ENCODE assay signal across 14 cellular contexts in genomic region chr10:70885931-70886903, GRCh38. TPM values are rescaled to one million over a fixed set of nuclear protein-coding genes. Genes with fewer than 3 reads are reported as not detected.
DNase-seq lines count a peak whose midpoint lies in the region; ATAC-seq, FAIRE-seq and TF ChIP-seq lines count a peak whose summit lies in the region.
"Had no signal": no experiment of that assay in that cellular context is flagged by ENCODE, and none has a peak within 500 bp of the region (broad histone marks: within the 10 kb centered on the region; RNA-seq: fewer than 3 reads in every experiment).

No MANE protein-coding gene starts in this region.

- peak overlapping the region; percentile 16 for H3K27ac Mint-ChIP-seq in activated T-cell treated with anti-CD3 and anti-CD28 coated beads, Interleukin-2, amount 50 U/mL, for 72 hours
- H3K27ac Mint-ChIP-seq in activated naive CD8-positive, alpha-beta T cell treated with anti-CD3 and anti-CD28 coated beads for 36 hours, result peak overlapping the region; percentile 15

- H3K4me1 Mint-ChIP-seq in activated T-cell treated with anti-CD3 and anti-CD28 coated beads, Interleukin-2, amount 50 U/mL, for 72 hours (ENCODE audit: low read depth), result peaks cover 32% of the 10 kb centered on the region
- H3K4me1 Mint-ChIP-seq in activated naive CD8-positive, alpha-beta T cell treated with anti-CD3 and anti-CD28 coated beads for 36 hours, result peaks cover 11% of the 10 kb centered on the region

- peak overlapping the region; percentile 88; the same call in 1 of the 2 replicates for H3K4me2 ChIP-seq in HepG2 (ENCODE audit: low read depth, low read length)
- no peak overlapping the region for H3K4me2 ChIP-seq in neuronal stem cell (ENCODE audit: insufficient read depth, low read length, poor library complexity, severe bottlenecking)

- H3K27me3 ChIP-seq in HepG2 (ENCODE audit: control insufficient read depth in 1 of 2, insufficient read depth in 2 of 2, low read length in 2 of 2) (no peaks in the 10 kb centered on the region; a peak in 1 of 5 replicates), upper lobe of right lung (no peaks in the 10 kb centered on the region), neuronal stem cell (ENCODE audit: control insufficient read depth in 3 of 3, insufficient read depth in 3 of 3, low read depth in 1 of 3, low read length in 3 of 3) (no peaks in the 10 kb centered on the region)

- POLR2A ChIA-PET in HepG2 (lab: Yijun Ruan, JAX), result no interaction called here

- no peak overlapping the region for H3K23ac ChIP-seq in neuronal stem cell (ENCODE audit: low read depth, low read length, poor library complexity)

- no peak overlapping the region for H2BK12ac ChIP-seq in neuronal stem cell (ENCODE audit: low read length)

- no peak overlapping the region for H4K8ac ChIP-seq in neuronal stem cell (ENCODE audit: low read depth, low read length)

- TF ChIP-seq RAD21 in HepG2 (CRISPR knock-in tag; IDR thresholded peaks at IDR 0.05), result no peak

- H3K36me3 Mint-ChIP-seq in activated T-cell treated with anti-CD3 and anti-CD28 coated beads, Interleukin-2, amount 50 U/mL, for 72 hours (ENCODE audit: insufficient read depth in 2 of 2), result peaks cover 1 to 3% of the 10 kb centered on the region in 2 donors
- peaks cover 6% of the 10 kb centered on the region for H3K36me3 Mint-ChIP-seq in activated naive CD8-positive, alpha-beta T cell treated with anti-CD3 and anti-CD28 coated beads for 36 hours

- FAIRE-seq in HepG2 (lab: Jason Lieb, UNC), result no peak

- TF ChIP-seq CTCF in HepG2 (CRISPR knock-in tag; IDR thresholded peaks at IDR 0.05) (no peak), upper lobe of right lung (IDR thresholded peaks at IDR 0.05) (no peak)

- TF ChIP-seq POLR2A in HepG2 (IDR thresholded peaks at IDR 0.05; ENCODE audit: insufficient read depth in 1 of 2, low read depth in 2 of 2, low read length in 2 of 2), result no peak

- H3K4me1 ChIP-seq in HepG2 (ENCODE audit: insufficient read depth, low read length) (peaks cover 44% of the 10 kb centered on the region), upper lobe of right lung (peaks cover 16% of the 10 kb centered on the region), neuronal stem cell (ENCODE audit: control insufficient read depth in 2 of 2, insufficient read depth in 1 of 2, low read depth in 1 of 2, low read length in 2 of 2) (peaks cover 9 to 10% of the 10 kb centered on the region in 2 donors)

- H3K4me3 Mint-ChIP-seq in activated T-cell treated with anti-CD3 and anti-CD28 coated beads, Interleukin-2, amount 50 U/mL, for 72 hours, result no peak overlapping the region
- no peak overlapping the region for H3K4me3 Mint-ChIP-seq in activated naive CD8-positive, alpha-beta T cell treated with anti-CD3 and anti-CD28 coated beads for 36 hours

- peaks cover 18% of the 10 kb centered on the region for H3K79me2 ChIP-seq in HepG2 (ENCODE audit: insufficient read depth, low read length)

- H3K9me3 ChIP-seq in HepG2 (ENCODE audit: low read length) (no peaks in the 10 kb centered on the region), upper lobe of right lung (no peaks in the 10 kb centered on the region), neuronal stem cell (replicated peaks in 1 of 2; ENCODE audit: control insufficient read depth in 2 of 2, insufficient read depth in 1 of 2, low read depth in 1 of 2, low read length in 2 of 2) (no peaks in the 10 kb centered on the region)

- no TSS peak for BruUV-seq in HepG2 (replicated peaks; lab: Mats Ljungman, UMichigan)

- H3K4me3 ChIP-seq in HepG2 (replicated peaks in 1 of 3; ENCODE audit: insufficient read depth in 1 of 3, low read depth in 2 of 3, low read length in 3 of 3) (peak overlapping the region in 1 of 3 experiments; percentile 87; a peak in 1 of 6 replicates), upper lobe of right lung (no peak overlapping the region), neuronal stem cell (ENCODE audit: low read length in 2 of 2) (no peak overlapping the region)

- H3K9ac ChIP-seq in HepG2 (ENCODE audit: insufficient read depth, low read depth, low read length) (no peak overlapping the region), neuronal stem cell (ENCODE audit: low read depth, low read length, poor library complexity) (no peak overlapping the region)

- TF ChIP-seq EP300 in HepG2 (IDR thresholded peaks at IDR 0.05; ENCODE audit: low read depth in 2 of 2, low read length in 2 of 2), result no peak
- no peak for TF ChIP-seq EP300 in HepG2 (CRISPR knock-in tag; IDR thresholded peaks at IDR 0.05; ENCODE audit: borderline replicate concordance)

- no peak overlapping the region for H2BK120ac ChIP-seq in neuronal stem cell (ENCODE audit: low read depth, low read length)

- no peak for ATAC-seq in activated T-cell treated with anti-CD3 and anti-CD28 coated beads, Interleukin-2, amount 50 U/mL, for 72 hours (replicated peaks in 1 of 2)
- ATAC-seq in HepG2, result no peak
- ATAC-seq in upper lobe of right lung, result peak; percentile 1
- no peak for ATAC-seq in GM21526 (IDR thresholded peaks at IDR 0.05; ENCODE audit: low FRiP score, unreplicated experiment)
- ATAC-seq: Panc1 had no signal

- intact Hi-C loops in HepG2 (cut with micrococcal nuclease; ENCODE audit: unreplicated experiment), result no loop called here
- intact Hi-C loops in upper lobe of right lung (cut with DNase I), result no loop called here

- CTCF ChIA-PET in HepG2 (lab: Yijun Ruan, JAX; ENCODE audit: low intra/inter-chr PET ratio, low total read pairs), result no interaction called here

- no peak for DNase-seq in activated T-cell treated with anti-CD3 and anti-CD28 coated beads, Interleukin-2, amount 50 U/mL, for 72 hours
- DNase-seq in activated T-cell treated with anti-CD3 and anti-CD28 coated beads for 4 hours, result no peak
- no peak for DNase-seq in activated naive CD8-positive, alpha-beta T cell treated with anti-CD3 and anti-CD28 coated beads for 36 hours
- no peak for DNase-seq in HepG2 (ENCODE audit: low spot score)
- peak; percentile 76 for DNase-seq in upper lobe of right lung
- DNase-seq in activated CD4-positive, CD25-positive, alpha-beta regulatory T cell (lab: John Stamatoyannopoulos, UW), result no peak
- no peak for DNase-seq in neuronal stem cell (ENCODE audit: low spot score)
- DNase-seq: activated CD4-positive, alpha-beta T cell treated with anti-CD3 and anti-CD28 coated beads, Interleukin-2, amount 50 U/mL, for 48 hours; activated naive CD4-positive, alpha-beta T cell treated with anti-CD3 and anti-CD28 coated beads, Interleukin-2, amount 50 U/mL, for 16 hours; mesendoderm; stimulated activated CD4-positive, alpha-beta T cell treated with anti-CD3 and anti-CD28 coated beads, Interleukin-12 subunit alpha, Interleukin-12 subunit beta, amount 100 ng/mL, for 4 hours; T-helper 1 cell had no signal

- peaks cover 11 to 42% of the 10 kb centered on the region in 2 experiments; a peak in 4 of 5 replicates for H3K36me3 ChIP-seq in HepG2 (replicated peaks in 1 of 2; ENCODE audit: control insufficient read depth in 1 of 2, insufficient read depth in 2 of 2, low read length in 2 of 2)
- H3K36me3 ChIP-seq in upper lobe of right lung, result peaks cover 30% of the 10 kb centered on the region
- peaks cover 11 to 40% of the 10 kb centered on the region in 2 donors for H3K36me3 ChIP-seq in neuronal stem cell (replicated peaks in 1 of 2; ENCODE audit: control insufficient read depth in 2 of 2, insufficient read depth in 2 of 2, low read length in 2 of 2)

- H2BK15ac ChIP-seq in neuronal stem cell (ENCODE audit: low read length), result no peak overlapping the region

- no peak overlapping the region for H3K4ac ChIP-seq in neuronal stem cell (ENCODE audit: low read length)

- H3K18ac ChIP-seq in neuronal stem cell (ENCODE audit: low read length), result no peak overlapping the region

- no peak overlapping the region for H3K27ac ChIP-seq in HepG2 (ENCODE audit: extremely low read length, insufficient read depth, low read length)
- H3K27ac ChIP-seq in upper lobe of right lung, result no peak overlapping the region
- H3K27ac ChIP-seq in neuronal stem cell (replicated peaks; ENCODE audit: low read length), result no peak overlapping the region

- no peaks in the 10 kb centered on the region for H3K9me3 Mint-ChIP-seq in activated T-cell treated with anti-CD3 and anti-CD28 coated beads, Interleukin-2, amount 50 U/mL, for 72 hours
- no peaks in the 10 kb centered on the region for H3K9me3 Mint-ChIP-seq in activated naive CD8-positive, alpha-beta T cell treated with anti-CD3 and anti-CD28 coated beads for 36 hours

- H2AK5ac ChIP-seq in neuronal stem cell (ENCODE audit: low read depth, low read length), result no peak overlapping the region

- H2AFZ ChIP-seq in HepG2 (ENCODE audit: low read length) (no peak overlapping the region), neuronal stem cell (ENCODE audit: low read length) (no peak overlapping the region)

- no peak overlapping the region for H3K14ac ChIP-seq in neuronal stem cell (ENCODE audit: low read length)

- H4K91ac ChIP-seq in neuronal stem cell (ENCODE audit: low read depth, low read length, poor library complexity), result no peak overlapping the region

- H4K20me1 ChIP-seq in HepG2 (ENCODE audit: insufficient read depth, low read length), result peaks cover 3% of the 10 kb centered on the region; the same call in 1 of the 2 replicates

- WGBS in HepG2 (ENCODE audit: low lambda C conversion rate), result 96% methylated on average over 18 of the region's 18 CpGs
- no CpG with 5 or more reads among the region's 18 CpGs for WGBS in neuronal stem cell (ENCODE audit: extremely low coverage in 2 of 2, insufficient read length in 2 of 2, insufficient replicate concordance in 1 of 2), 2 donors

- no peaks in the 10 kb centered on the region for H3K79me1 ChIP-seq in neuronal stem cell (ENCODE audit: low read depth, low read length)

- no peaks in the 10 kb centered on the region for H3K27me3 Mint-ChIP-seq in activated T-cell treated with anti-CD3 and anti-CD28 coated beads, Interleukin-2, amount 50 U/mL, for 72 hours (ENCODE audit: low read depth)
- H3K27me3 Mint-ChIP-seq in activated naive CD8-positive, alpha-beta T cell treated with anti-CD3 and anti-CD28 coated beads for 36 hours, result no peaks in the 10 kb centered on the region

- no peak overlapping the region for H2BK5ac ChIP-seq in neuronal stem cell (ENCODE audit: low read length)

- in situ Hi-C loops in HepG2 (cut with HindIII; ENCODE audit: extremely low pct_ligation_motif_present, low pct_unique_long_range_greater_than_20kb), result loop anchor here (10.0 kb wide), 1 partner anchor 331 kb away; no protein-coding TSS in a partner anchor

RNA-seq across cellular contexts. Expression of gene PCBD1, which starts 2.1 kb away (rescaled TPM):
- total RNA-seq in activated T-cell treated with anti-CD3 and anti-CD28 coated beads, Interleukin-2, amount 50 U/mL, for 72 hours, result 10 to 100 TPM; 40.3 to 49.1 TPM
- 10 to 100 TPM; 36.1 to 37.3 TPM for total RNA-seq in activated naive CD8-positive, alpha-beta T cell treated with anti-CD3 and anti-CD28 coated beads for 36 hours
- total RNA-seq in HepG2 (2016; rRNA removed; fragmentation: Illumina TruSeq; extraction: Trizol), result 168 and 177 TPM in 2 replicates
- total RNA-seq in HepG2 (2016; cell fraction: cytosol; rRNA removed; fragmentation: Illumina TruSeq; extraction: Trizol; ENCODE audit: low read depth), result 166 and 201 TPM in 2 replicates
- total RNA-seq in HepG2 (2016; cell fraction: insoluble cytoplasmic fraction; rRNA removed; fragmentation: Illumina TruSeq; extraction: Trizol), result 178 and 182 TPM in 2 replicates
- total RNA-seq in HepG2 (2016; cell fraction: membrane; rRNA removed; fragmentation: Illumina TruSeq; extraction: Trizol), result 211 and 254 TPM in 2 replicates
- total RNA-seq in HepG2 (2016; cell fraction: nucleus; rRNA removed; fragmentation: Illumina TruSeq; extraction: Trizol), result 58.9 and 64.6 TPM in 2 replicates
- polyA plus RNA-seq in HepG2 (2011; rRNA removed), result 95.3 and 98.9 TPM in 2 replicates
- 107 and 123 TPM in 2 replicates for polyA plus RNA-seq in HepG2 (2011; cell fraction: cytosol; rRNA removed)
- polyA plus RNA-seq in HepG2 (2011; cell fraction: nucleus; rRNA removed), result 40.3 and 45.6 TPM in 2 replicates
- polyA plus RNA-seq in HepG2 (2012), result 117 and 152 TPM in 2 replicates
- 235 and 300 TPM in 2 replicates for polyA plus RNA-seq in HepG2 (2016; cell fraction: cytosol; fragmentation: Illumina TruSeq; extraction: Trizol; ENCODE audit: low read depth)
- 237 and 249 TPM in 2 replicates for polyA plus RNA-seq in HepG2 (2016; cell fraction: insoluble cytoplasmic fraction; fragmentation: Illumina TruSeq; extraction: Trizol; ENCODE audit: low read depth)
- 271 and 309 TPM in 2 replicates for polyA plus RNA-seq in HepG2 (2016; cell fraction: membrane; fragmentation: Illumina TruSeq; extraction: Trizol; ENCODE audit: low read depth)
- polyA plus RNA-seq in HepG2 (2016; cell fraction: nucleus; fragmentation: Illumina TruSeq; extraction: Trizol; ENCODE audit: insufficient read depth, low read depth), result 131 and 135 TPM in 2 replicates
- 47.4 and 68.6 TPM in 2 replicates for polyA minus RNA-seq in HepG2 (2011; rRNA and poly(A)+ RNA removed; ENCODE audit: low replicate concordance)
- 36.4 and 44.0 TPM in 2 replicates for polyA minus RNA-seq in HepG2 (2011; cell fraction: cytosol; rRNA and poly(A)+ RNA removed)
- 21.6 and 28.6 TPM in 2 replicates for polyA minus RNA-seq in HepG2 (2011; cell fraction: nucleus; rRNA and poly(A)+ RNA removed)
- 117 TPM for total RNA-seq in upper lobe of right lung
- polyA plus RNA-seq in neuronal stem cell (2013, experiment 1 of 2), result 71.7 TPM
- polyA plus RNA-seq in neuronal stem cell (2013, experiment 2 of 2), result 72.0 TPM
